ENCODE assay signal across 8 cellular contexts in the genomic region with DNA sequence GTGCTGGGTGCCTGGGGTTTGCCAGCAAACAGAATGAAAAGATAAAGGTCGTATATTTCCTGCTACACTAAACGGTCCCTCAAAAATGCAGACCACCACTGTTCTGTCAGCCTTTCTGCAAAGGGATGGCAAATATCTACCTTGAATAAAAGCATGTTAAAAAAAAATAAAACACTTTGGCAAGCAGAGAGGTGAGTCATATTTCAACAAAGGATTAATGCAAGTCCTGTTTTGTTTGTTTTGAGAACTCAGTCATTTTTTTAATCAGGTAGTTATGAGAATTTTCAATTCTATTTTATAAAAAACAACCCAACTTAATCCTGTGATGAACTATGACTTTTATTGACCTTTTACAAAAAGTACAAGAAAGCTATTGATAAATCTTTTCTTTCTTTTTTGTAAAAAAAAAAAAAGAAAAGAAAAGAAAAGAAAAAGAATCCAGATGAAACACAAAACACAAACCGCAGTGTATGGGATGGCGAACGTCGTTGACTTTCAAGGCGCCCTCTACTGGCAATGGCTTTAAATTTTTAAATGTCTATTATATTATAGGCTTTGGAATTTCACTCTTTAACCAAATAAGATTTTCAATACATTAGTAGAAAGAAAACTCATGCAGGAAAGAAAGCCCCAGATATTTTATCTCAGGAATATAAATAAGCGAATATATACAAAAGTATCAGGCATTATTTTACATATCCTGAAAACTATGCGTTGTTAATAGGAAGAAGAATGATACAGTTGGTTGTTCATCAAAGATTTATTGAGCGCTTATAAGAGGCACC.
DNase-seq lines count a peak whose midpoint lies in the region; ATAC-seq and TF ChIP-seq lines count a peak whose summit lies in the region.

No MANE protein-coding gene starts in this region.

- no peak overlapping the region for H2BK120ac ChIP-seq in H9 (ENCODE audit: low read depth, low read length, poor library complexity, severe bottlenecking)

- no peak overlapping the region for H4K8ac ChIP-seq in H9 (replicated peaks; ENCODE audit: insufficient read length, low read depth, low read length)

- no peak overlapping the region for H2BK15ac ChIP-seq in H9 (ENCODE audit: low read depth, low read length)

- no peak overlapping the region for H2BK20ac ChIP-seq in H9 (ENCODE audit: low read depth, low read length, poor library complexity, severe bottlenecking)

- H3T11ph ChIP-seq in H9 (ENCODE audit: low read length) = no peak overlapping the region

- H3K4me1 ChIP-seq in CD4-positive, alpha-beta memory T cell (ENCODE audit: insufficient read depth, low read length) = no peaks in the 10 kb centered on the region
- H3K4me1 ChIP-seq in H9 (ENCODE audit: insufficient read depth, low read length) (no peaks in the 10 kb centered on the region; the same call in 1 of the 2 replicates), RWPE2 (ENCODE audit: insufficient read depth, poor library complexity, severe bottlenecking) (peaks cover 29% of the 10 kb centered on the region)

- peaks cover 0 to 3% of the 10 kb centered on the region in 2 donors for H3K36me3 Mint-ChIP-seq in CD4-positive, alpha-beta memory T cell
- peaks cover 0 to 1% (median 0%) of the 10 kb centered on the region in 3 experiments; a peak in 1 of 7 replicates for H3K36me3 Mint-ChIP-seq in H9 (ENCODE audit: insufficient read depth in 1 of 3, low read depth in 3 of 3)
- H3K36me3 Mint-ChIP-seq in MCF 10A (ENCODE audit: insufficient read depth, unreplicated experiment) = no peaks in the 10 kb centered on the region

- H3K56ac ChIP-seq in H9 (ENCODE audit: insufficient read length, low read depth, low read length) = no peak overlapping the region

- no peak overlapping the region for H3K27ac ChIP-seq in CD4-positive, alpha-beta memory T cell (ENCODE audit: low read depth, low read length)
- H3K27ac ChIP-seq in H9 (ENCODE audit: insufficient read length, low read depth, low read length) (no peak overlapping the region), RWPE2 (ENCODE audit: poor library complexity, severe bottlenecking) (peak overlapping the region; percentile 36)

- no peak overlapping the region for H3K9ac ChIP-seq in H9 (ENCODE audit: extremely low read depth, insufficient read length, low read length)

- peak overlapping the region in 1 of 8 donors; percentile 68 for H3K4me3 Mint-ChIP-seq in CD4-positive, alpha-beta memory T cell
- H3K4me3 Mint-ChIP-seq in H9 (no peak overlapping the region), MCF 10A (ENCODE audit: unreplicated experiment) (no peak overlapping the region)

- intact Hi-C loops in CD4-positive, alpha-beta memory T cell (cut with micrococcal nuclease) = loop anchor here (1.0 kb wide), 3 partner anchors 133 to 291 kb away; no protein-coding TSS in a partner anchor
- intact Hi-C loops in MCF 10A (cut with micrococcal nuclease) = loop anchor here (1.0 kb wide), 1 partner anchor 44 kb away; no protein-coding TSS in a partner anchor

- no peak overlapping the region for H3K27ac Mint-ChIP-seq in CD4-positive, alpha-beta memory T cell
- H3K27ac Mint-ChIP-seq in H9 (peak overlapping the region in 1 of 3 experiments; percentile 22; a peak in 1 of 7 replicates), MCF 10A (ENCODE audit: low read depth, unreplicated experiment) (no peak overlapping the region)

- BruUV-seq in MCF 10A (replicated peaks; lab: Mats Ljungman, UMichigan) = no TSS peak

- H3K14ac ChIP-seq in H9 (ENCODE audit: insufficient read depth, low read length) = no peak overlapping the region

- peak in 4 of 5 donors; percentile 21 to 37 (median 30) for DNase-seq in CD4-positive, alpha-beta memory T cell
- DNase-seq in H9 = no peak
- DNase-seq in RWPE2 (ENCODE audit: low spot score) = no peak
- peak; percentile 73 for DNase-seq in MCF 10A (ENCODE audit: unreplicated experiment)
- DNase-seq in left kidney (ENCODE audit: low read depth, low spot score) = peak; percentile 45
- peak; percentile 65 for DNase-seq in superior temporal gyrus (ENCODE audit: extremely low spot score)

- H3K18ac ChIP-seq in H9 (ENCODE audit: insufficient read length, low read depth, low read length) = no peak overlapping the region

- H2BK12ac ChIP-seq in H9 (ENCODE audit: insufficient read length, low read depth, low read length) = no peak overlapping the region

- CTCF ChIA-PET in CD4-positive, alpha-beta memory T cell (lab: Charles Lee; ENCODE audit: partially characterized antibody) = interaction anchor here (0.6 to 10.1 kb wide), 34 partner anchors 10 to 964 kb away, joined by 3 to 79 read pairs (median 4); no protein-coding TSS in a partner anchor
- CTCF ChIA-PET in MCF 10A (lab: Yijun Ruan, JAX) = interaction anchor here (0.6 to 3.4 kb wide), 23 partner anchors 7 to 1632 kb away, joined by 3 to 17 read pairs (median 4); a partner anchor contains a TSS

- ATAC-seq in RWPE2 (ENCODE audit: low read depth) (peak; percentile 69), HG02588 (IDR thresholded peaks at IDR 0.05; ENCODE audit: unreplicated experiment) (no peak), HG03571 (IDR thresholded peaks at IDR 0.05; ENCODE audit: unreplicated experiment) (no peak)

- no peak overlapping the region for H2BK5ac ChIP-seq in H9 (ENCODE audit: insufficient read length, low read length)

- H2AK5ac ChIP-seq in H9 (ENCODE audit: insufficient read length, low read length) = no peak overlapping the region

- no peak overlapping the region for H2AFZ ChIP-seq in H9 (ENCODE audit: low read length)

- no peaks in the 10 kb centered on the region for H3K27me3 ChIP-seq in CD4-positive, alpha-beta memory T cell (ENCODE audit: insufficient read depth, low read length)
- H3K27me3 ChIP-seq in H9 (ENCODE audit: insufficient read depth, low read length) (no peaks in the 10 kb centered on the region), RWPE2 (ENCODE audit: insufficient read depth, poor library complexity, severe bottlenecking) (no peaks in the 10 kb centered on the region)

- H3K79me2 ChIP-seq in H9 (ENCODE audit: insufficient read depth, low read length) = no peaks in the 10 kb centered on the region

- H3K4me2 ChIP-seq in H9 (ENCODE audit: insufficient read depth, insufficient read length, low read length) = no peak overlapping the region

- no peaks in the 10 kb centered on the region for H3K27me3 Mint-ChIP-seq in CD4-positive, alpha-beta memory T cell
- no peaks in the 10 kb centered on the region for H3K27me3 Mint-ChIP-seq in H9 (ENCODE audit: low read depth)
- H3K27me3 Mint-ChIP-seq in MCF 10A (ENCODE audit: insufficient read depth, unreplicated experiment) = no peaks in the 10 kb centered on the region

- no peaks in the 10 kb centered on the region for H3K23me2 ChIP-seq in H9 (ENCODE audit: insufficient read length, low read depth, low read length, poor library complexity, severe bottlenecking)

- no peak overlapping the region for H3K4me3 ChIP-seq in CD4-positive, alpha-beta memory T cell (ENCODE audit: low read length in 2 of 2)
- no peak overlapping the region for H3K4me3 ChIP-seq in RWPE2 (ENCODE audit: severe bottlenecking)

- POLR2A ChIA-PET in CD4-positive, alpha-beta memory T cell (lab: Charles Lee; ENCODE audit: partially characterized antibody) = no interaction called here
- POLR2A ChIA-PET in MCF 10A (lab: Yijun Ruan, JAX) = interaction anchor here (0.6 to 1.4 kb wide), 8 partner anchors 14 to 284 kb away, joined by 3 to 5 read pairs (median 3); no protein-coding TSS in a partner anchor

- H3K4me1 Mint-ChIP-seq in CD4-positive, alpha-beta memory T cell = peaks cover 0 to 4% (median 2%) of the 10 kb centered on the region in 4 donors
- H3K4me1 Mint-ChIP-seq in H9 (peaks cover 13% of the 10 kb centered on the region in 2 experiments), MCF 10A (ENCODE audit: insufficient read depth, unreplicated experiment) (peaks cover 34% of the 10 kb centered on the region)

- peak; percentile 82 for TF ChIP-seq CTCF in H9 (conservative IDR thresholded peaks at IDR 0.05)
- TF ChIP-seq CTCF in RWPE2 (IDR thresholded peaks at IDR 0.05; ENCODE audit: poor library complexity, severe bottlenecking) = peak; percentile 96
- peak; percentile 48 for TF ChIP-seq CTCF in MCF 10A (IDR thresholded peaks at IDR 0.05; ENCODE audit: unreplicated experiment)

- no peak overlapping the region for H4K5ac ChIP-seq in H9 (ENCODE audit: insufficient read length, low read depth, low read length)

- H3K4ac ChIP-seq in H9 (ENCODE audit: low read depth, low read length) = no peak overlapping the region

- H4K20me1 ChIP-seq in H9 (ENCODE audit: control insufficient read depth, insufficient read depth, insufficient read length) = no peaks in the 10 kb centered on the region

- no peaks in the 10 kb centered on the region for H3K79me1 ChIP-seq in H9 (ENCODE audit: insufficient read depth, low read depth, low read length, poor library complexity, severe bottlenecking)

- no peaks in the 10 kb centered on the region for H3K36me3 ChIP-seq in CD4-positive, alpha-beta memory T cell (ENCODE audit: insufficient read depth, low read length)
- H3K36me3 ChIP-seq in RWPE2 (ENCODE audit: low read depth) = no peaks in the 10 kb centered on the region

- no peaks in the 10 kb centered on the region for H3K9me3 ChIP-seq in CD4-positive, alpha-beta memory T cell (ENCODE audit: control insufficient read depth in 1 of 2, low read length in 2 of 2)
- H3K9me3 ChIP-seq in H9 (ENCODE audit: control insufficient read depth, low read depth, low read length) (no peaks in the 10 kb centered on the region), RWPE2 (ENCODE audit: severe bottlenecking) (no peaks in the 10 kb centered on the region)

- peaks cover 0 to 2% (median 0%) of the 10 kb centered on the region in 8 donors for H3K9me3 Mint-ChIP-seq in CD4-positive, alpha-beta memory T cell
- H3K9me3 Mint-ChIP-seq in H9 (no peaks in the 10 kb centered on the region; a peak in 1 of 5 replicates), MCF 10A (ENCODE audit: unreplicated experiment) (no peaks in the 10 kb centered on the region)

- no peak overlapping the region for H4K91ac ChIP-seq in H9 (ENCODE audit: insufficient read length, low read depth, low read length)

- no CpG with 5 or more reads among the region's 10 CpGs for WGBS in H9 (ENCODE audit: extremely low coverage, insufficient read length, low lambda C conversion rate)

- H3K23ac ChIP-seq in H9 (ENCODE audit: insufficient read length, low read depth, low read length) = no peak overlapping the region

Comparison
In these comparisons a context has a peak if more than half of its experiments do, and no peak if none do; other contexts are left out.
1. DNase-seq: peak in CD4-positive, alpha-beta memory T cell (4 of 5), MCF 10A (single experiment), left kidney (single experiment) and superior temporal gyrus (single experiment); none in H9 (single experiment) and RWPE2 (single experiment).
2. Peak in every context shown above with its lines, with median percentiles within 50 percentile points of each other: CTCF ChIP-seq.